In the genomic region with DNA sequence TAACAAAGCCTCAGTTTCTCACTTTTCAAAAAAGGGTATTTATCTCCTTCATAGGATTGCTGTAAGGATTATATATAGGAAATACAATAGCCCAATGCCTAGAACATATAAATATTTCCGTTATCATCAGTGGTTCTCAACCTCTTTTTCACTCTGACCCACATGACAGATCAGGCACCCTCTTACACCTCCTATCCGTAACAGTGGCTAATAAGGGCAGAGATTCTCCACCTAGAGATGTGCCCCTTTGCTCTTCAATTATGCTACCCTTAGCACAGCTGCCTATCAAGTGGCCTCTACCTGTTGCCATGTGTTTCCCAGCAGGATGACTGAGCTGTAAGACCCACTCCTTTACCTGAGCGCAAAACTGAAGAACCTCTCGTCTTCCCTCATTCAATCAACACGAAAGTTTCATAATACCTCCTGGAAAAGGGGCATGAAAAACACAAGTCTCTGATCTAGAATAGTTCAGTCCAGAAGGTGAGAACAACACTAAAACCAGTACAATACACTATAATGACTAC, we compare ENCODE assay signal across 11 cellular contexts. TPM values are rescaled to one million over a fixed set of nuclear protein-coding genes. Genes with fewer than 3 reads are reported as not detected.
DNase-seq lines count a peak whose midpoint lies in the region; TF ChIP-seq lines count a peak whose summit lies in the region.
"Had no signal": no experiment of that assay in that cellular context is flagged by ENCODE, and none has a peak within 500 bp of the region (broad histone marks: within the 10 kb centered on the region; RNA-seq: fewer than 3 reads in every experiment).

No MANE protein-coding gene starts in this region.

- H3K9me3 Mint-ChIP-seq in activated naive CD4-positive, alpha-beta T cell treated with anti-CD3 and anti-CD28 coated beads for 36 hours: no peaks in the 10 kb centered on the region
- H3K9me3 Mint-ChIP-seq in activated naive CD8-positive, alpha-beta T cell (ENCODE audit: low read depth): no peaks in the 10 kb centered on the region
- no peaks in the 10 kb centered on the region for H3K9me3 Mint-ChIP-seq in type B pancreatic cell

- H3K9me3 ChIP-seq in liver (ENCODE audit: control insufficient read depth in 4 of 4, low read length in 3 of 4): no peaks in the 10 kb centered on the region

- peaks cover 11 to 56% (median 48%) of the 10 kb centered on the region in 4 donors for H3K4me1 ChIP-seq in liver (ENCODE audit: control insufficient read depth in 4 of 4, insufficient read depth in 4 of 4, low read length in 3 of 4)

- TF ChIP-seq CTCF in liver (IDR thresholded peaks at IDR 0.05; ENCODE audit: low read depth, low read length, missing input control): no peak
- TF ChIP-seq CTCF in type B pancreatic cell (conservative IDR thresholded peaks at IDR 0.05): no peak

- no peaks in the 10 kb centered on the region for H3K27me3 Mint-ChIP-seq in activated naive CD4-positive, alpha-beta T cell treated with anti-CD3 and anti-CD28 coated beads for 36 hours (ENCODE audit: low read depth)
- no peaks in the 10 kb centered on the region for H3K27me3 Mint-ChIP-seq in activated naive CD8-positive, alpha-beta T cell
- no peaks in the 10 kb centered on the region for H3K27me3 Mint-ChIP-seq in type B pancreatic cell

- H3K27me3 ChIP-seq in liver (ENCODE audit: control insufficient read depth in 4 of 4, insufficient read depth in 4 of 4, low read length in 3 of 4): no peaks in the 10 kb centered on the region

- H3K4me3 ChIP-seq in liver (ENCODE audit: low read depth in 1 of 3, low read length in 3 of 3): no peak overlapping the region
- H3K4me3 ChIP-seq: lung had no signal

- peaks cover 77% of the 10 kb centered on the region for H3K4me1 Mint-ChIP-seq in activated naive CD4-positive, alpha-beta T cell treated with anti-CD3 and anti-CD28 coated beads for 36 hours (ENCODE audit: low read depth)
- H3K4me1 Mint-ChIP-seq in activated naive CD8-positive, alpha-beta T cell (ENCODE audit: low read depth): peaks cover 66% of the 10 kb centered on the region
- H3K4me1 Mint-ChIP-seq in type B pancreatic cell (ENCODE audit: unreplicated experiment): peaks cover 31% of the 10 kb centered on the region

- CTCF ChIA-PET in activated naive CD4-positive, alpha-beta T cell treated with anti-CD3 and anti-CD28 coated beads for 36 hours (lab: Charles Lee): no interaction called here

- 78% methylated on average over 5 of the region's 5 CpGs for WGBS in liver

- H3K36me3 ChIP-seq in liver (ENCODE audit: control insufficient read depth in 4 of 4, insufficient read depth in 3 of 4, low read depth in 1 of 4, low read length in 3 of 4): peaks cover 3 to 20% (median 10%) of the 10 kb centered on the region in 4 donors

- H3K27ac ChIP-seq in liver (ENCODE audit: low read depth in 1 of 2, low read length in 2 of 2): peak overlapping the region; percentile 31 to 47

- intact Hi-C loops in activated naive CD4-positive, alpha-beta T cell treated with anti-CD3 and anti-CD28 coated beads for 36 hours (cut with micrococcal nuclease): loop anchor here (1.0 kb wide), 2 partner anchors 10 to 45 kb away; partner anchors contain the start of gene PUM1

- DNase-seq in activated naive CD4-positive, alpha-beta T cell treated with anti-CD3 and anti-CD28 coated beads for 36 hours: no peak
- DNase-seq in activated naive CD4-positive, alpha-beta T cell treated with anti-CD3 and anti-CD28 coated beads, Interleukin-2, amount 50 U/mL, for 16 hours: no peak
- DNase-seq in type B pancreatic cell (ENCODE audit: extremely low spot score, unreplicated experiment): no peak
- DNase-seq in DMS79 (lab: John Stamatoyannopoulos, UW): no peak
- DNase-seq in NCI-H1105 treated with DMSO at 0.1 percent for 48 hours (lab: John Stamatoyannopoulos, UW): no peak
- no peak for DNase-seq in NCI-H748 treated with DMSO at 0.1 percent for 48 hours (lab: John Stamatoyannopoulos, UW)
- DNase-seq: cortex of kidney, SHP77 treated with DMSO at 0.1 percent for 48 hours had no signal

- H3K4me3 Mint-ChIP-seq in activated naive CD4-positive, alpha-beta T cell treated with anti-CD3 and anti-CD28 coated beads for 36 hours: no peak overlapping the region
- peak overlapping the region; percentile 48 for H3K4me3 Mint-ChIP-seq in activated naive CD8-positive, alpha-beta T cell
- no peak overlapping the region for H3K4me3 Mint-ChIP-seq in type B pancreatic cell

- H3K36me3 Mint-ChIP-seq in activated naive CD4-positive, alpha-beta T cell treated with anti-CD3 and anti-CD28 coated beads for 36 hours (ENCODE audit: low read depth): peaks cover 47% of the 10 kb centered on the region
- H3K36me3 Mint-ChIP-seq in activated naive CD8-positive, alpha-beta T cell: peaks cover 6% of the 10 kb centered on the region
- H3K36me3 Mint-ChIP-seq in type B pancreatic cell: peaks cover 38% of the 10 kb centered on the region

- peak overlapping the region; percentile 72 for H3K27ac Mint-ChIP-seq in activated naive CD4-positive, alpha-beta T cell treated with anti-CD3 and anti-CD28 coated beads for 36 hours
- H3K27ac Mint-ChIP-seq in activated naive CD8-positive, alpha-beta T cell: peak overlapping the region; percentile 83
- peak overlapping the region; percentile 49 for H3K27ac Mint-ChIP-seq in type B pancreatic cell

- no peak overlapping the region for H3K9ac ChIP-seq in liver (ENCODE audit: low read depth in 1 of 2, low read length in 2 of 2)

- TF ChIP-seq RAD21 in liver (IDR thresholded peaks at IDR 0.05): no peak

TF ChIP-seq in liver, 16 proteins besides CTCF, POLR2A, EP300 and RAD21:
- TF ChIP-seq GABPA (IDR thresholded peaks at IDR 0.05 in 1 of 2, conservative IDR thresholded peaks at IDR 0.05 in 1 of 2): no peak
- TF ChIP-seq, protein P1, sequence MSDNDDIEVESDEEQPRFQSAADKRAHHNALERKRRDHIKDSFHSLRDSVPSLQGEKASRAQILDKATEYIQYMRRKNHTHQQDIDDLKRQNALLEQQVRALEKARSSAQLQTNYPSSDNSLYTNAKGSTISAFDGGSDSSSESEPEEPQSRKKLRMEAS (IDR thresholded peaks at IDR 0.05): no peak
- no peak for TF ChIP-seq NR2F2 (IDR thresholded peaks at IDR 0.05)
- TF ChIP-seq YY1 (IDR thresholded peaks at IDR 0.05): no peak
- TF ChIP-seq, protein P2, sequence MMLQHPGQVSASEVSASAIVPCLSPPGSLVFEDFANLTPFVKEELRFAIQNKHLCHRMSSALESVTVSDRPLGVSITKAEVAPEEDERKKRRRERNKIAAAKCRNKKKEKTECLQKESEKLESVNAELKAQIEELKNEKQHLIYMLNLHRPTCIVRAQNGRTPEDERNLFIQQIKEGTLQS (IDR thresholded peaks at IDR 0.05): no peak
- TF ChIP-seq JUND (IDR thresholded peaks at IDR 0.05): no peak
- TF ChIP-seq EGR1 (IDR thresholded peaks at IDR 0.05; ENCODE audit: low read depth in 2 of 2): no peak
- no peak for TF ChIP-seq RXRA (IDR thresholded peaks at IDR 0.05)
- no peak for TF ChIP-seq TAF1 (conservative IDR thresholded peaks at IDR 0.05)
- no peak for TF ChIP-seq HNF4A (conservative IDR thresholded peaks at IDR 0.05)
- TF ChIP-seq SP1 (IDR thresholded peaks at IDR 0.05): no peak
- TF ChIP-seq REST (IDR thresholded peaks at IDR 0.05): no peak

RNA-seq across cellular contexts. Expression of gene PUM1, which starts 10.5 kb away (rescaled TPM):
- total RNA-seq in activated naive CD4-positive, alpha-beta T cell treated with anti-CD3 and anti-CD28 coated beads for 36 hours: 10 to 100 TPM; 84.9 to 89.7 TPM
- total RNA-seq in liver (10 to 100 TPM; 41.1 to 49.2 TPM), type B pancreatic cell (ENCODE audit: low replicate concordance) (185 and 196 TPM in 2 replicates)
- polyA plus RNA-seq in liver: 10 to 100 TPM; 18.1 to 19.3 TPM
